Comparison of ENCODE assay signal across 10 cellular contexts in genomic region chr5:91219141-91219802, GRCh38.
DNase-seq lines count a peak whose midpoint lies in the region; ATAC-seq, FAIRE-seq and TF ChIP-seq lines count a peak whose summit lies in the region.
"Had no signal": no experiment of that assay in that cellular context is flagged by ENCODE, and none has a peak within 500 bp of the region (broad histone marks: within the 10 kb centered on the region; RNA-seq: fewer than 3 reads in every experiment).

No MANE protein-coding gene starts in this region.

- intact Hi-C loops in activated T-helper 2 cell treated with anti-CD3 and anti-CD28 coated beads, Interferon-gamma antibody, Interleukin-2, Interleukin-4, amounts not matched to agents 10 μg/mL and 5 μg/mL and 100 μg/mL, durations not matched to agents 14 hours and 24 hours and 36 hours (cut with micrococcal nuclease) = loop anchor here (2.0 kb wide), 2 partner anchors 116 to 352 kb away; no protein-coding TSS in a partner anchor

- FAIRE-seq in bronchial epithelial cell (lab: Jason Lieb, UNC) = no peak

- H3K9me3 Mint-ChIP-seq in activated T-helper 2 cell treated with anti-CD3 and anti-CD28 coated beads, Interferon-gamma antibody, Interleukin-2, Interleukin-4, amounts not matched to agents 10 μg/mL and 5 μg/mL and 100 μg/mL, durations not matched to agents 14 hours and 24 hours and 36 hours = no peaks in the 10 kb centered on the region
- no peaks in the 10 kb centered on the region for H3K9me3 Mint-ChIP-seq in activated naive CD4-positive, alpha-beta T cell treated with anti-CD3 and anti-CD28 coated beads, Interleukin-2, amount 50 U/mL, for 72 hours

- no peak for TF ChIP-seq CTCF in AG10803 (conservative IDR thresholded peaks at IDR 0.05; ENCODE audit: low read length)
- no peak for TF ChIP-seq CTCF in bronchial epithelial cell (IDR thresholded peaks at IDR 0.05; ENCODE audit: insufficient read depth, low read length, severe bottlenecking)

- DNase-seq in AG10803 (ENCODE audit: low read depth) = peak; percentile 73
- DNase-seq in MV-4-11 (lab: John Stamatoyannopoulos, UW) = peak; percentile 92
- DNase-seq in bronchial epithelial cell (ENCODE audit: low read depth) = peak; percentile 94
- DNase-seq in mucosa of gallbladder (ENCODE audit: low spot score) = peak; percentile 80
- DNase-seq in activated T-helper 2 cell treated with anti-CD3 and anti-CD28 coated beads, Interferon-gamma antibody, Interleukin-2, Interleukin-4, amounts not matched to agents 10 μg/mL and 5 μg/mL and 100 μg/mL, durations not matched to agents 14 hours and 24 hours and 36 hours (ENCODE audit: low spot score) = no peak
- no peak for DNase-seq in activated naive CD4-positive, alpha-beta T cell treated with anti-CD3 and anti-CD28 coated beads, Interleukin-2, amount 50 U/mL, for 72 hours (ENCODE audit: low spot score in 2 of 2)
- DNase-seq: occipital lobe had no signal

- peaks cover 3% of the 10 kb centered on the region for H3K4me1 Mint-ChIP-seq in activated T-helper 2 cell treated with anti-CD3 and anti-CD28 coated beads, Interferon-gamma antibody, Interleukin-2, Interleukin-4, amounts not matched to agents 10 μg/mL and 5 μg/mL and 100 μg/mL, durations not matched to agents 14 hours and 24 hours and 36 hours (ENCODE audit: low read depth)

- no peaks in the 10 kb centered on the region for H3K36me3 Mint-ChIP-seq in activated T-helper 2 cell treated with anti-CD3 and anti-CD28 coated beads, Interferon-gamma antibody, Interleukin-2, Interleukin-4, amounts not matched to agents 10 μg/mL and 5 μg/mL and 100 μg/mL, durations not matched to agents 14 hours and 24 hours and 36 hours (ENCODE audit: low read depth)
- no peaks in the 10 kb centered on the region for H3K36me3 Mint-ChIP-seq in activated naive CD4-positive, alpha-beta T cell treated with anti-CD3 and anti-CD28 coated beads, Interleukin-2, amount 50 U/mL, for 72 hours

- H3K4me3 ChIP-seq in AG10803 (ENCODE audit: low read length) (no peak overlapping the region), bronchial epithelial cell (ENCODE audit: low read depth, low read length) (no peak overlapping the region)
- H3K4me3 ChIP-seq: cardiac muscle cell had no signal

- no peak overlapping the region for H3K27ac Mint-ChIP-seq in activated T-helper 2 cell treated with anti-CD3 and anti-CD28 coated beads, Interferon-gamma antibody, Interleukin-2, Interleukin-4, amounts not matched to agents 10 μg/mL and 5 μg/mL and 100 μg/mL, durations not matched to agents 14 hours and 24 hours and 36 hours
- no peak overlapping the region for H3K27ac Mint-ChIP-seq in activated naive CD4-positive, alpha-beta T cell treated with anti-CD3 and anti-CD28 coated beads, Interleukin-2, amount 50 U/mL, for 72 hours

- no peak overlapping the region for H3K4me3 Mint-ChIP-seq in activated T-helper 2 cell treated with anti-CD3 and anti-CD28 coated beads, Interferon-gamma antibody, Interleukin-2, Interleukin-4, amounts not matched to agents 10 μg/mL and 5 μg/mL and 100 μg/mL, durations not matched to agents 14 hours and 24 hours and 36 hours (ENCODE audit: low read depth)

- no peaks in the 10 kb centered on the region for H3K27me3 ChIP-seq in bronchial epithelial cell (ENCODE audit: control insufficient read depth, insufficient read depth, low read length)
- H3K27me3 ChIP-seq: cardiac muscle cell had no signal

- ATAC-seq in GM19452 (IDR thresholded peaks at IDR 0.05; ENCODE audit: unreplicated experiment) = no peak
- ATAC-seq in GM19035 (IDR thresholded peaks at IDR 0.05; ENCODE audit: unreplicated experiment) = no peak
- no peak for ATAC-seq in activated naive CD4-positive, alpha-beta T cell treated with anti-CD3 and anti-CD28 coated beads, Interleukin-2, amount 50 U/mL, for 72 hours

- peaks cover 8% of the 10 kb centered on the region for H3K27me3 Mint-ChIP-seq in activated T-helper 2 cell treated with anti-CD3 and anti-CD28 coated beads, Interferon-gamma antibody, Interleukin-2, Interleukin-4, amounts not matched to agents 10 μg/mL and 5 μg/mL and 100 μg/mL, durations not matched to agents 14 hours and 24 hours and 36 hours (ENCODE audit: low read depth)

- H3K36me3 ChIP-seq in bronchial epithelial cell (ENCODE audit: control insufficient read depth, insufficient read depth, low read length) = no peaks in the 10 kb centered on the region
- H3K36me3 ChIP-seq: cardiac muscle cell had no signal

Comparison
In these comparisons a context has a peak if more than half of its experiments do, and no peak if none do; other contexts are left out.
1. DNase-seq: peak in AG10803 (single experiment), MV-4-11 (single experiment), bronchial epithelial cell (single experiment) and mucosa of gallbladder (single experiment); none in activated T-helper 2 cell treated with anti-CD3 and anti-CD28 coated beads, Interferon-gamma antibody, Interleukin-2, Interleukin-4, amounts not matched to agents 10 μg/mL and 5 μg/mL and 100 μg/mL, durations not matched to agents 14 hours and 24 hours and 36 hours (single experiment) and activated naive CD4-positive, alpha-beta T cell treated with anti-CD3 and anti-CD28 coated beads, Interleukin-2, amount 50 U/mL, for 72 hours (0 of 2).